In the genomic region with DNA sequence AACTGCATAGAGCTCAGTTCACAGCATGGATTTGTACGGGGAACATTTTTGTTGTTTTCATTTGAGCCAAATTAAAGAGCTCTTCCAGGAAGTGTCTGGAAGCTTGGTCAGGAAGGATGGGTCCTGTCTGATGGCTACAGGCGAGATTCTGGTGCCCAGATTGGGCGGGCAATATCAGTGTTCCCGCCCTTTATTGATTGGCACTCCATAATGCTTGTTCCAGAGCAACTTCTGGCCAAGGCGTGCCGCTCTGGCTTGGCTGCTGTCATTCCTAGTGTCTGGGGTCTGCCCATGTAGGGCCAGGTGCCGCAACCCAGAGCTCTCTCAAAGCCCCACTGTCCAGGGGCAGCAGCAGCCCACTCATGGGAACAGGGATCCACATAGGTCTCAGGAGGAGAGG, we compare ENCODE assay signal across 15 cellular contexts. TPM values are rescaled to one million over a fixed set of nuclear protein-coding genes. Genes with fewer than 3 reads are reported as not detected.
A peak's percentile ranks its signal among the peaks of the same experiment; 100 is the strongest.
DNase-seq lines count a peak whose midpoint lies in the region; ATAC-seq and TF ChIP-seq lines count a peak whose summit lies in the region.
"Had no signal": no experiment of that assay in that cellular context is flagged by ENCODE, and none has a peak within 500 bp of the region (broad histone marks: within the 10 kb centered on the region; RNA-seq: fewer than 3 reads in every experiment).

No MANE protein-coding gene starts in this region.

- intact Hi-C loops in IMR-90 (cut with micrococcal nuclease), result no loop called here
- intact Hi-C loops in esophagus squamous epithelium (cut with DNase I), result no loop called here
- intact Hi-C loops in sciatic nerve (cut with DNase I), result no loop called here

- TF ChIP-seq RAD21 in IMR-90 (IDR thresholded peaks at IDR 0.05; ENCODE audit: low read length), result no peak

- in situ Hi-C loops in IMR-90 (cut with MboI; ENCODE audit: low sequenced_read_pairs), result no loop called here

- H3K14ac ChIP-seq in IMR-90 (replicated peaks; ENCODE audit: low read depth, low read length), result no peak overlapping the region

- no peak overlapping the region for H2BK15ac ChIP-seq in IMR-90 (ENCODE audit: low read depth, low read length)

- no peak for TF ChIP-seq POLR2A in IMR-90 (IDR thresholded peaks at IDR 0.05; ENCODE audit: low read depth, low read length)
- no peak for TF ChIP-seq POLR2A in esophagus squamous epithelium (IDR thresholded peaks at IDR 0.05)

- dilution Hi-C loops in IMR-90 (cut with HindIII; ENCODE audit: low sequenced_read_pairs, unreplicated experiment), result no loop called here

- H4K91ac ChIP-seq in IMR-90 (ENCODE audit: insufficient read depth, low read depth, low read length), result no peak overlapping the region

- H2BK20ac ChIP-seq in IMR-90 (ENCODE audit: low read depth, low read length), result no peak overlapping the region

- H3K36me3 ChIP-seq in IMR-90 (ENCODE audit: control insufficient read depth, insufficient read depth, low read length), result no peaks in the 10 kb centered on the region
- no peaks in the 10 kb centered on the region for H3K36me3 ChIP-seq in esophagus squamous epithelium
- H3K36me3 ChIP-seq: BLaER1, pancreas had no signal

- H3K9me1 ChIP-seq in IMR-90 (ENCODE audit: insufficient read depth, low read length), result no peaks in the 10 kb centered on the region

- CTCF ChIA-PET in IMR-90 (lab: Yijun Ruan, JAX) (no interaction called here), RWPE1 (lab: Yijun Ruan, JAX) (interaction anchor here (0.7 kb wide), 1 partner anchor 965 kb away, joined by 6 read pairs; no protein-coding TSS in a partner anchor)

- no peak overlapping the region for H3K18ac ChIP-seq in IMR-90 (ENCODE audit: low read depth, low read length)

- POLR2A ChIA-PET in IMR-90 (lab: Charles Lee; ENCODE audit: unreplicated experiment), result no interaction called here
- POLR2A ChIA-PET in RWPE1 (lab: Yijun Ruan, JAX; ENCODE audit: low non-redundant PET), result no interaction called here

- no peak overlapping the region for H3K23ac ChIP-seq in IMR-90 (ENCODE audit: low read depth, low read length)

- no peak overlapping the region for H2AK9ac ChIP-seq in IMR-90 (replicated peaks; ENCODE audit: low read depth, low read length, poor library complexity)

- no TSS peak for BruUV-seq in IMR-90 (replicated peaks; lab: Mats Ljungman, UMichigan)

- no peak overlapping the region for H4K8ac ChIP-seq in IMR-90 (ENCODE audit: low read depth in 2 of 2, low read length in 2 of 2)

- H3K27me3 ChIP-seq in IMR-90 (ENCODE audit: control insufficient read depth, insufficient read depth, low read length) (peaks cover 12% of the 10 kb centered on the region), esophagus squamous epithelium (no peaks in the 10 kb centered on the region)
- H3K27me3 ChIP-seq: BLaER1, body of pancreas, pancreas had no signal

- H3K27ac ChIP-seq in IMR-90 (ENCODE audit: insufficient read depth, low read length), result no peak overlapping the region
- H3K27ac ChIP-seq in RWPE1, result peak overlapping the region; percentile 70
- H3K27ac ChIP-seq in esophagus squamous epithelium, result peak overlapping the region in 3 of 4 donors; percentile 14 to 83 (median 72)
- H3K27ac ChIP-seq: BLaER1, body of pancreas had no signal

- no peak overlapping the region for H4K5ac ChIP-seq in IMR-90 (ENCODE audit: low read depth, low read length)

- H3K4me3 ChIP-seq in IMR-90 (ENCODE audit: insufficient read depth, low read depth, low read length) (no peak overlapping the region), esophagus squamous epithelium (peak overlapping the region in 1 of 4 donors; percentile 57)
- H3K4me3 ChIP-seq: BLaER1, body of pancreas, mucosa of descending colon, pancreas had no signal

- WGBS in IMR-90 (ENCODE audit: extremely low coverage in 2 of 2, insufficient read length in 1 of 2), 2 experiments, result 0% methylated on average over 1 of the region's 7 CpGs; no CpG with 5 or more reads in 1 of the 2 experiments
- WGBS in esophagus squamous epithelium, 2 donors, result 40 to 76% methylated on average over 1 to 6 of the region's 7 CpGs

- H3K56ac ChIP-seq in IMR-90 (ENCODE audit: extremely low read depth, insufficient read depth, low read length), result no peak overlapping the region

- H3K9me3 ChIP-seq in IMR-90 (ENCODE audit: control insufficient read depth, insufficient read depth, low read length), result no peaks in the 10 kb centered on the region
- no peaks in the 10 kb centered on the region for H3K9me3 ChIP-seq in esophagus squamous epithelium
- H3K9me3 ChIP-seq: BLaER1, body of pancreas, mucosa of descending colon, pancreas had no signal

- no peak for TF ChIP-seq CTCF in IMR-90 (conservative IDR thresholded peaks at IDR 0.05; ENCODE audit: low read depth, low read length)
- TF ChIP-seq CTCF in RWPE1 (conservative IDR thresholded peaks at IDR 0.05; ENCODE audit: low read depth), result no peak
- TF ChIP-seq CTCF in esophagus squamous epithelium (IDR thresholded peaks at IDR 0.05), result no peak
- no peak for TF ChIP-seq CTCF in GM20000 (IDR thresholded peaks at IDR 0.05; ENCODE audit: extremely low read depth, missing control alignments)

- no peak overlapping the region for H3K9ac ChIP-seq in IMR-90 (ENCODE audit: low read depth, low read length)
- H3K9ac ChIP-seq: BLaER1 had no signal

- H2AFZ ChIP-seq in IMR-90 (replicated peaks; ENCODE audit: low read length, poor library complexity), result peak overlapping the region; percentile 6

- no peaks in the 10 kb centered on the region for H4K20me1 ChIP-seq in IMR-90 (ENCODE audit: insufficient read depth, low read length)
- H4K20me1 ChIP-seq: BLaER1 had no signal

- no peak overlapping the region for H2AK5ac ChIP-seq in IMR-90 (ENCODE audit: low read depth, low read length)

- DNase-seq in IMR-90 (no peak), RWPE1 (ENCODE audit: low spot score) (no peak), esophagus squamous epithelium (lab: John Stamatoyannopoulos, UW) (no peak), sciatic nerve (ENCODE audit: low spot score) (no peak), NCI-H146 treated with DMSO at 0.1 percent for 48 hours (lab: John Stamatoyannopoulos, UW; ENCODE audit: unreplicated experiment) (no peak), GM20000 (ENCODE audit: low spot score) (no peak)
- DNase-seq in central memory CD4-positive, alpha-beta T cell, result no peak
- DNase-seq: effector CD8-positive, alpha-beta T cell; foreskin melanocyte; mucosa of descending colon; pancreas; SHP77 treated with DMSO at 0.1 percent for 48 hours had no signal

- H2BK120ac ChIP-seq in IMR-90 (ENCODE audit: low read depth, low read length), result 0 out of 2 replicates have a peak overlapping the region, but pooled peaks have one; percentile 5

- ATAC-seq in IMR-90 (ENCODE audit: low read depth) (no peak), sciatic nerve (peak; percentile 47), SK-N-SH treated with all-trans-retinoic acid at 6 μM for 48 hours (no peak)

- H3K4ac ChIP-seq in IMR-90 (ENCODE audit: low read depth, low read length), result no peak overlapping the region

- no peaks in the 10 kb centered on the region for H3K79me1 ChIP-seq in IMR-90 (ENCODE audit: low read depth in 1 of 2, low read length in 2 of 2)

- H3K4me1 ChIP-seq in IMR-90 (ENCODE audit: control insufficient read depth, insufficient read depth, low read length) (peaks cover 4% of the 10 kb centered on the region; the same call in 1 of the 2 replicates), esophagus squamous epithelium (peaks cover 0 to 17% (median 16%) of the 10 kb centered on the region in 3 donors)
- H3K4me1 ChIP-seq: body of pancreas, pancreas had no signal

- H3K4me2 ChIP-seq in IMR-90 (ENCODE audit: low read depth, low read length), result peak overlapping the region; percentile 22; the same call in 1 of the 2 replicates

- H2BK5ac ChIP-seq in IMR-90 (ENCODE audit: low read depth, low read length, poor library complexity, severe bottlenecking), result no peak overlapping the region

TF ChIP-seq in IMR-90, 13 proteins besides CTCF, POLR2A, EP300 and RAD21 (continues in another document):
- TF ChIP-seq SMC3 (IDR thresholded peaks at IDR 0.05; ENCODE audit: low read depth, low read length) (no peak), RCOR1 (IDR thresholded peaks at IDR 0.05; ENCODE audit: insufficient replicate concordance, low read length) (no peak), MXI1 (IDR thresholded peaks at IDR 0.05; ENCODE audit: borderline replicate concordance, low read depth, low read length) (no peak), FOS (IDR thresholded peaks at IDR 0.05; ENCODE audit: low read depth, low read length) (no peak)
- TF ChIP-seq, protein P1, sequence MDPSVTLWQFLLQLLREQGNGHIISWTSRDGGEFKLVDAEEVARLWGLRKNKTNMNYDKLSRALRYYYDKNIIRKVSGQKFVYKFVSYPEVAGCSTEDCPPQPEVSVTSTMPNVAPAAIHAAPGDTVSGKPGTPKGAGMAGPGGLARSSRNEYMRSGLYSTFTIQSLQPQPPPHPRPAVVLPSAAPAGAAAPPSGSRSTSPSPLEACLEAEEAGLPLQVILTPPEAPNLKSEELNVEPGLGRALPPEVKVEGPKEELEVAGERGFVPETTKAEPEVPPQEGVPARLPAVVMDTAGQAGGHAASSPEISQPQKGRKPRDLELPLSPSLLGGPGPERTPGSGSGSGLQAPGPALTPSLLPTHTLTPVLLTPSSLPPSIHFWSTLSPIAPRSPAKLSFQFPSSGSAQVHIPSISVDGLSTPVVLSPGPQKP (IDR thresholded peaks at IDR 0.05; ENCODE audit: borderline replicate concordance, low read depth, low read length), result no peak

TF ChIP-seq in SK-N-SH treated with all-trans-retinoic acid at 6 μM for 48 hours, 23 proteins besides CTCF, POLR2A, EP300 and RAD21:
- TF ChIP-seq GLIS3 (CRISPR knock-in tag; IDR thresholded peaks at IDR 0.05), result no peak

RNA-seq across cellular contexts. Expression of a gene that starts 45.9 kb away (rescaled TPM):
- total RNA-seq in IMR-90 (2012; rRNA removed) (not detected in 2 replicates), esophagus squamous epithelium (10 to 100 TPM in 2 of 4 donors, 1 to 10 TPM in 2; 7.1 to 35.9 (median 13.2) TPM), sciatic nerve (59.6 TPM)
- polyA plus RNA-seq in IMR-90 (2012; rRNA removed), result not detected in 2 replicates
- not detected in 2 replicates for polyA plus RNA-seq in IMR-90 (2012; cell fraction: cytosol; rRNA removed)
- not detected in 2 replicates for polyA plus RNA-seq in IMR-90 (2012; cell fraction: nucleus; rRNA removed; ENCODE audit: low replicate concordance)
